11 cellular contexts compared by ENCODE assay signal in genomic region chr2:100978582-100979051, GRCh38. TPM values are rescaled to one million over a fixed set of nuclear protein-coding genes. Genes with fewer than 3 reads are reported as not detected.
DNase-seq lines count a peak whose midpoint lies in the region; ATAC-seq and TF ChIP-seq lines count a peak whose summit lies in the region.
"Had no signal": no experiment of that assay in that cellular context is flagged by ENCODE, and none has a peak within 500 bp of the region (broad histone marks: within the 10 kb centered on the region; RNA-seq: fewer than 3 reads in every experiment).

No MANE protein-coding gene starts in this region.

- no peak overlapping the region for H3K27ac Mint-ChIP-seq in IgD-negative memory B cell
- peak overlapping the region; percentile 75 for H3K27ac Mint-ChIP-seq in stimulated activated naive B cell treated with anti-CD40 and anti-IgM and Interleukin-4, amounts not matched to agents 10 μg/mL and 1 μg/mL and 100 μg/mL, for 72 hours

- H3K36me3 Mint-ChIP-seq in IgD-negative memory B cell: no peaks in the 10 kb centered on the region
- no peaks in the 10 kb centered on the region for H3K36me3 Mint-ChIP-seq in stimulated activated naive B cell treated with anti-CD40 and anti-IgM and Interleukin-4, amounts not matched to agents 10 μg/mL and 1 μg/mL and 100 μg/mL, for 72 hours

- TF ChIP-seq POLR2A in spleen (IDR thresholded peaks at IDR 0.05): no peak

- no peak overlapping the region for H3K27ac ChIP-seq in spleen

- 68 to 77% (median 73%) methylated on average over 13 of the region's 13 CpGs for WGBS in spleen, 5 donors

- peaks cover 19 to 22% (median 19%) of the 10 kb centered on the region in 3 donors for H3K4me1 Mint-ChIP-seq in IgD-negative memory B cell
- peaks cover 23 to 31% of the 10 kb centered on the region in 2 donors for H3K4me1 Mint-ChIP-seq in stimulated activated naive B cell treated with anti-CD40 and anti-IgM and Interleukin-4, amounts not matched to agents 10 μg/mL and 1 μg/mL and 100 μg/mL, for 72 hours

- no peaks in the 10 kb centered on the region for H3K9me3 ChIP-seq in spleen

- ATAC-seq in stimulated activated naive B cell treated with anti-CD40 and anti-IgM and Interleukin-4, amounts not matched to agents 10 μg/mL and 1 μg/mL and 100 μg/mL, for 72 hours (replicated peaks): no peak
- no peak for ATAC-seq in HG02885 (IDR thresholded peaks at IDR 0.05; ENCODE audit: poor library complexity, unreplicated experiment)
- no peak for ATAC-seq in HG02981 (IDR thresholded peaks at IDR 0.05; ENCODE audit: unreplicated experiment)
- ATAC-seq: PC-3 had no signal

- peaks cover 0 to 4% (median 0%) of the 10 kb centered on the region in 6 donors for H3K4me1 ChIP-seq in spleen

- no peak overlapping the region for H3K4me3 ChIP-seq in spleen

- H3K9me3 Mint-ChIP-seq in IgD-negative memory B cell: no peaks in the 10 kb centered on the region
- no peaks in the 10 kb centered on the region for H3K9me3 Mint-ChIP-seq in stimulated activated naive B cell treated with anti-CD40 and anti-IgM and Interleukin-4, amounts not matched to agents 10 μg/mL and 1 μg/mL and 100 μg/mL, for 72 hours

- peak; percentile 46 for DNase-seq in astrocyte of the hippocampus (ENCODE audit: low read depth, low spot score)
- DNase-seq in iris pigment epithelial cell (ENCODE audit: low read depth): peak; percentile 15
- DNase-seq in stimulated activated naive B cell treated with anti-CD40 and anti-IgM and Interleukin-4, amounts not matched to agents 10 μg/mL and 1 μg/mL and 100 μg/mL, for 72 hours: no peak
- no peak for DNase-seq in spleen
- DNase-seq: activated CD8-positive, alpha-beta memory T cell treated with anti-CD3 and anti-CD28 coated beads, Interleukin-2, amount 50 U/mL, for 48 hours; NCI-H1417 treated with DMSO at 0.1 percent for 48 hours; PC-3; stimulated activated CD4-positive, alpha-beta T cell treated with anti-CD3 and anti-CD28 coated beads, Interleukin-15, amount 100 ng/mL, for 24 hours had no signal

- intact Hi-C loops in spleen (cut with DNase I; ENCODE audit: low total_unique reads): no loop called here

- peaks cover 0 to 47% (median 0%) of the 10 kb centered on the region in 6 donors for H3K36me3 ChIP-seq in spleen

- peaks cover 15% of the 10 kb centered on the region for H3K27me3 Mint-ChIP-seq in IgD-negative memory B cell
- peaks cover 16 to 22% of the 10 kb centered on the region in 2 donors for H3K27me3 Mint-ChIP-seq in stimulated activated naive B cell treated with anti-CD40 and anti-IgM and Interleukin-4, amounts not matched to agents 10 μg/mL and 1 μg/mL and 100 μg/mL, for 72 hours

- peak overlapping the region in 3 of 4 donors; percentile 9 to 67 (median 10) for H3K4me3 Mint-ChIP-seq in IgD-negative memory B cell
- H3K4me3 Mint-ChIP-seq in stimulated activated naive B cell treated with anti-CD40 and anti-IgM and Interleukin-4, amounts not matched to agents 10 μg/mL and 1 μg/mL and 100 μg/mL, for 72 hours: no peak overlapping the region

- TF ChIP-seq CTCF in spleen (IDR thresholded peaks at IDR 0.05 in 8 of 11, conservative IDR thresholded peaks at IDR 0.05 in 3 of 11): no peak

- H3K27me3 ChIP-seq in spleen (replicated peaks in 1 of 7): no peaks in the 10 kb centered on the region

RNA-seq across cellular contexts. Expression of gene RPL31, which starts 23.5 kb away (rescaled TPM):
- polyA plus RNA-seq in IgD-negative memory B cell (4,953 TPM), spleen (over 10,000 TPM in 2 of 3 donors, 1,000 to 10,000 TPM in 1; 8,439 to 10,502 (median 10,023) TPM)
- total RNA-seq in spleen: 1,000 to 10,000 TPM in 5 of 7 donors, 100 to 1,000 TPM in 2; 876 to 1,551 (median 1,095) TPM

Comparison
In these comparisons a context has a peak if more than half of its experiments do, and no peak if none do; other contexts are left out.
1. H3K4me3 Mint-ChIP-seq: peak in IgD-negative memory B cell (3 of 4); none in stimulated activated naive B cell treated with anti-CD40 and anti-IgM and Interleukin-4, amounts not matched to agents 10 μg/mL and 1 μg/mL and 100 μg/mL, for 72 hours (0 of 2).
2. DNase-seq: peak in astrocyte of the hippocampus (single experiment) and iris pigment epithelial cell (single experiment); none in stimulated activated naive B cell treated with anti-CD40 and anti-IgM and Interleukin-4, amounts not matched to agents 10 μg/mL and 1 μg/mL and 100 μg/mL, for 72 hours (single experiment) and spleen (single experiment).